14 cellular contexts compared by ENCODE assay signal in genomic region chrX:95885074-95885473, GRCh38.
A peak's percentile ranks its signal among the peaks of the same experiment; 100 is the strongest.
DNase-seq lines count a peak whose midpoint lies in the region; ATAC-seq and TF ChIP-seq lines count a peak whose summit lies in the region.
"Had no signal": no experiment of that assay in that cellular context is flagged by ENCODE, and none has a peak within 500 bp of the region (broad histone marks: within the 10 kb centered on the region; RNA-seq: fewer than 3 reads in every experiment).

No MANE protein-coding gene starts in this region.

- intact Hi-C loops in A673 (cut with micrococcal nuclease; ENCODE audit: unreplicated experiment) = no loop called here

- peaks cover 30% of the 10 kb centered on the region for H3K4me1 Mint-ChIP-seq in nephron

- no peaks in the 10 kb centered on the region for H3K27me3 Mint-ChIP-seq in nephron (ENCODE audit: low read depth)

- H3K27ac ChIP-seq in A673 (ENCODE audit: low read depth, low read length, poor library complexity, severe bottlenecking) = no peak overlapping the region
- H3K27ac ChIP-seq in caudate nucleus (ENCODE audit: low read depth, low read length) = no peak overlapping the region
- H3K27ac ChIP-seq: coronary artery had no signal

- no peak overlapping the region for H3K4me3 ChIP-seq in A673 (ENCODE audit: low read depth, low read length, poor library complexity, severe bottlenecking)
- H3K4me3 ChIP-seq: coronary artery had no signal

- peaks cover 19% of the 10 kb centered on the region for H3K4me1 ChIP-seq in A673 (ENCODE audit: insufficient read depth, low read length, poor library complexity, severe bottlenecking)

- CTCF ChIA-PET in A673 (lab: Charles Lee) = no interaction called here

- TF ChIP-seq CTCF in A673 (conservative IDR thresholded peaks at IDR 0.05; ENCODE audit: low read depth, low read length) = no peak
- no peak for TF ChIP-seq CTCF in nephron (IDR thresholded peaks at IDR 0.05; ENCODE audit: unreplicated experiment in 3 of 3)

- no peaks in the 10 kb centered on the region for H3K9me3 Mint-ChIP-seq in nephron

- no TSS peak for BruUV-seq in A673 (replicated peaks; lab: Mats Ljungman, UMichigan)

- H3K9me3 ChIP-seq in A673 (ENCODE audit: low read depth, low read length, poor library complexity, severe bottlenecking) = no peaks in the 10 kb centered on the region

- no peaks in the 10 kb centered on the region for H3K36me3 ChIP-seq in A673 (ENCODE audit: insufficient read depth, low read length, poor library complexity, severe bottlenecking)

- H3K27me3 ChIP-seq in A673 (replicated peaks; ENCODE audit: insufficient read depth, low read depth, low read length, poor library complexity) = no peaks in the 10 kb centered on the region

- DNase-seq in A673 (ENCODE audit: low spot score) (peak; percentile 67), astrocyte of the hippocampus (ENCODE audit: low read depth, low spot score) (peak; percentile 35), fibroblast of the conjunctiva (ENCODE audit: low read depth) (peak; percentile 69), caudate nucleus (lab: John Stamatoyannopoulos, UW) (no peak), NCI-H1092 (lab: John Stamatoyannopoulos, UW) (no peak)
- DNase-seq: activated CD4-positive, CD25-positive, alpha-beta regulatory T cell; activated naive CD4-positive, alpha-beta T cell treated with anti-CD3 and anti-CD28 coated beads, Interleukin-2, amount 50 U/mL, for 16 hours; glutamatergic neuron; MV-4-11; trophoblast cell had no signal

- no peak for ATAC-seq in GM21723 (IDR thresholded peaks at IDR 0.05; ENCODE audit: unreplicated experiment)
- ATAC-seq in HG03432 (IDR thresholded peaks at IDR 0.05; ENCODE audit: unreplicated experiment) = no peak

- POLR2A ChIA-PET in A673 (lab: Charles Lee; ENCODE audit: low non-redundant PET) = no interaction called here

- no peaks in the 10 kb centered on the region for H3K36me3 Mint-ChIP-seq in nephron (ENCODE audit: low read depth)

- peak overlapping the region; percentile 44 to 89 (median 61) for H3K27ac Mint-ChIP-seq in nephron

- H3K4me3 Mint-ChIP-seq in nephron = peak overlapping the region in 1 of 3 experiments; percentile 1

Comparison
In these comparisons a context has a peak if more than half of its experiments do, and no peak if none do; other contexts are left out.
1. DNase-seq: peak in A673 (single experiment), astrocyte of the hippocampus (single experiment) and fibroblast of the conjunctiva (single experiment); none in caudate nucleus (0 of 61) and NCI-H1092 (single experiment).